In the genomic region with DNA sequence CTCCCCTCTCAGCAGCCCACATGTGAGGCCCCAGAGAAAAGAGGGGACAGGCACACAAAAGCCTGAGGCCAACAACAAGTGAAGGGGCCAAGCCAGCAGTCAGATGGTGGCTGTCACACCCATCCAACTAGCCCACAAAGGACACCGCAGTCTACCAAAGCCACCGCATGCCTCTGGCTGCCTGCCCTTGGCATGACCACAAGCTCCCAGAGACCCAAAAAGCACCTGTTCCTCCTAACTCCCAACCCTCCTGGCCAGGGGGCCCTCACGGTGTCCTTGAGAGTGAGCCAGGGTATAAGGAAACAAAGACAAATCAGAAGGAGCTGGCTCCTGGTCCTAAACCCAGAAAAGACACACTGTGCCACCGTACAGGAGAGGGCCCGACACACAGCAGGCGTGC, we compare ENCODE assay signal across 10 cellular contexts.
DNase-seq lines count a peak whose midpoint lies in the region; FAIRE-seq and TF ChIP-seq lines count a peak whose summit lies in the region.
"Had no signal": no experiment of that assay in that cellular context is flagged by ENCODE, and none has a peak within 500 bp of the region (broad histone marks: within the 10 kb centered on the region; RNA-seq: fewer than 3 reads in every experiment).

No MANE protein-coding gene starts in this region.

- peaks cover 23 to 31% of the 10 kb centered on the region in 2 donors for H3K36me3 Mint-ChIP-seq in CD14-positive monocyte

- H3K27me3 ChIP-seq in esophagus muscularis mucosa (no peaks in the 10 kb centered on the region), neuronal stem cell (ENCODE audit: control insufficient read depth in 3 of 3, insufficient read depth in 3 of 3, low read depth in 1 of 3, low read length in 3 of 3) (no peaks in the 10 kb centered on the region)

- H3K27ac ChIP-seq in esophagus muscularis mucosa (replicated peaks in 1 of 4) (peak overlapping the region; percentile 64 to 78 (median 74)), neuronal stem cell (replicated peaks; ENCODE audit: low read length) (no peak overlapping the region)
- H3K27ac ChIP-seq: epithelial cell of prostate had no signal

- peaks cover 33% of the 10 kb centered on the region for H3K4me1 Mint-ChIP-seq in CD14-positive monocyte

- peak overlapping the region; percentile 12 to 57 for H3K4me3 Mint-ChIP-seq in CD14-positive monocyte

- no peak overlapping the region for H2BK15ac ChIP-seq in neuronal stem cell (ENCODE audit: low read length)

- no peak overlapping the region for H3K23ac ChIP-seq in neuronal stem cell (ENCODE audit: low read depth, low read length, poor library complexity)

- no peak overlapping the region for H2BK5ac ChIP-seq in neuronal stem cell (ENCODE audit: low read length)

- intact Hi-C loops in CD14-positive monocyte (cut with micrococcal nuclease): no loop called here
- intact Hi-C loops in esophagus muscularis mucosa (cut with DNase I): no loop called here

- H3K79me1 ChIP-seq in neuronal stem cell (ENCODE audit: low read depth, low read length): no peaks in the 10 kb centered on the region

- H3K27me3 Mint-ChIP-seq in CD14-positive monocyte (ENCODE audit: low read depth in 3 of 3): peaks cover 0 to 2% (median 0%) of the 10 kb centered on the region in 3 donors

- peaks cover 0 to 12% (median 3%) of the 10 kb centered on the region in 4 donors for H3K36me3 ChIP-seq in esophagus muscularis mucosa
- peaks cover 0 to 2% of the 10 kb centered on the region in 2 donors for H3K36me3 ChIP-seq in neuronal stem cell (replicated peaks in 1 of 2; ENCODE audit: control insufficient read depth in 2 of 2, insufficient read depth in 2 of 2, low read length in 2 of 2)

- H3K14ac ChIP-seq in neuronal stem cell (ENCODE audit: low read length): no peak overlapping the region

- H3K4ac ChIP-seq in neuronal stem cell (ENCODE audit: low read length): no peak overlapping the region

- H3K27ac Mint-ChIP-seq in CD14-positive monocyte: peak overlapping the region in 1 of 7 donors; percentile 11

- H4K91ac ChIP-seq in neuronal stem cell (ENCODE audit: low read depth, low read length, poor library complexity): no peak overlapping the region

- H3K9ac ChIP-seq in neuronal stem cell (ENCODE audit: low read depth, low read length, poor library complexity): no peak overlapping the region

- no peaks in the 10 kb centered on the region for H3K9me3 Mint-ChIP-seq in CD14-positive monocyte

- TF ChIP-seq POLR2A in NB4 (IDR thresholded peaks at IDR 0.05; ENCODE audit: extremely low read depth, insufficient read length) (no peak), esophagus muscularis mucosa (IDR thresholded peaks at IDR 0.05; ENCODE audit: low read depth) (no peak)

- H3K9me3 ChIP-seq in esophagus muscularis mucosa: no peaks in the 10 kb centered on the region
- H3K9me3 ChIP-seq in neuronal stem cell (replicated peaks in 1 of 2; ENCODE audit: control insufficient read depth in 2 of 2, insufficient read depth in 1 of 2, low read depth in 1 of 2, low read length in 2 of 2): no peaks in the 10 kb centered on the region

- H4K8ac ChIP-seq in neuronal stem cell (ENCODE audit: low read depth, low read length): no peak overlapping the region

- 14% methylated on average over 6 of the region's 6 CpGs for WGBS in esophagus muscularis mucosa
- WGBS in neuronal stem cell (ENCODE audit: extremely low coverage in 2 of 2, insufficient read length in 2 of 2, insufficient replicate concordance in 1 of 2), 2 donors: no CpG with 5 or more reads among the region's 6 CpGs

- peak overlapping the region; percentile 5 for H3K18ac ChIP-seq in neuronal stem cell (ENCODE audit: low read length)

- H3K4me3 ChIP-seq in NB4 (ENCODE audit: low read depth, low read length) (no peak overlapping the region), esophagus muscularis mucosa (peak overlapping the region in 2 of 4 donors; percentile 1 to 3), neuronal stem cell (ENCODE audit: low read length in 2 of 2) (no peak overlapping the region)

- no peak overlapping the region for H3K4me2 ChIP-seq in neuronal stem cell (ENCODE audit: insufficient read depth, low read length, poor library complexity, severe bottlenecking)

- H2AK5ac ChIP-seq in neuronal stem cell (ENCODE audit: low read depth, low read length): no peak overlapping the region

- H3K4me1 ChIP-seq in esophagus muscularis mucosa: peaks cover 57 to 73% (median 65%) of the 10 kb centered on the region in 4 donors
- H3K4me1 ChIP-seq in neuronal stem cell (ENCODE audit: control insufficient read depth in 2 of 2, insufficient read depth in 1 of 2, low read depth in 1 of 2, low read length in 2 of 2): peaks cover 28 to 43% of the 10 kb centered on the region in 2 donors

- H2AFZ ChIP-seq in neuronal stem cell (ENCODE audit: low read length): no peak overlapping the region

- no peak overlapping the region for H2BK120ac ChIP-seq in neuronal stem cell (ENCODE audit: low read depth, low read length)

- H2BK12ac ChIP-seq in neuronal stem cell (ENCODE audit: low read length): no peak overlapping the region

- TF ChIP-seq EP300 in esophagus muscularis mucosa (IDR thresholded peaks at IDR 0.05): no peak

- FAIRE-seq in RCC 7860 (lab: Jason Lieb, UNC): no peak
- FAIRE-seq in GM19239 (lab: Jason Lieb, UNC): no peak

- no peak for DNase-seq in CD14-positive monocyte (ENCODE audit: low spot score)
- peak; percentile 9 for DNase-seq in NB4 (ENCODE audit: low read depth)
- no peak for DNase-seq in esophagus muscularis mucosa (ENCODE audit: extremely low spot score)
- no peak for DNase-seq in neuronal stem cell (ENCODE audit: low spot score)
- no peak for DNase-seq in RCC 7860 (ENCODE audit: low spot score)
- no peak for DNase-seq in HuH-7 (ENCODE audit: low spot score)
- DNase-seq in SKM-1 (lab: John Stamatoyannopoulos, UW; ENCODE audit: unreplicated experiment): no peak
- DNase-seq in GM19239 (ENCODE audit: insufficient read length, low spot score): no peak
- DNase-seq: activated CD8-positive, alpha-beta memory T cell treated with anti-CD3 and anti-CD28 coated beads, Interleukin-2, amount 50 U/mL, for 4 hours had no signal

- TF ChIP-seq CTCF in CD14-positive monocyte (IDR thresholded peaks at IDR 0.05) (no peak), NB4 (IDR thresholded peaks at IDR 0.05; ENCODE audit: low read depth, low read length) (no peak), esophagus muscularis mucosa (IDR thresholded peaks at IDR 0.05) (no peak)
